In the genomic region with DNA sequence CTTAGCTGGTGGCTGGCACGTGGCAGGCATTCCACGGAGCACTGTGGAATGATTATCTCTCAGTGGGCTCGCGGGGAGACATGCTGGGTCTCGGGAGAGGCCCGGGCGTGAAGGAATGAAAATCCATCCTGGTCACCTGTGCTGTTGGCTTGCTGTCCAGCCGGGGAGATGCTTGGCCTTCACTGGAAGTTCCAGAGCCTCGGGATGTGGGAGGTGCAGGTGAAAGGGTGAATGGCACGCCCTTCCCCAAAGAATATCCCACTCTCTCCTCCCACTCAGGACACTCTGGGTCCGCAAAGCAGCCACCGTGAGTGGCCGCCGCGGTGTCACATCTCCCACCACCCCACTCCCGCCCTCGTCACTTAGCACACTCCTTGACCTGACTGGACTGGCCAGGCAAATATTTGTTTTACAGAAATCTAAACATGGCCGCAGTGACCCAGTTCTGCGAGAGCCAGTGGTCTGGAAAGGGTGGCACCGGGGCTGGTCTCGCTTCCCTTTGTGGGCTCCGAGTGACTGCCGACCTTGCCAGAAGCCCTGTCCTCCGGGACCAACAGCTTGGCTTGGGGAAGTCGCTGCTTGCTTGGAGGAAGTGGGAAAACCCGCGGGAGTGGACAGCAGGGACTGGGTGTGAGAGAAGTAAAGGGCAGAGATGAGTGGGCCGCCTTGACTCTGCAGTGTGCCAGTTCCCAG, we compare ENCODE assay signal across 1 cellular context.
A peak's percentile ranks its signal among the peaks of the same experiment; 100 is the strongest.
TF ChIP-seq lines count a peak whose summit lies in the region.

No MANE protein-coding gene starts in this region.

TF ChIP-seq in HepG2, 621 proteins besides CTCF, POLR2A, EP300 and RAD21 (continued from another document):
- TF ChIP-seq, protein P1, sequence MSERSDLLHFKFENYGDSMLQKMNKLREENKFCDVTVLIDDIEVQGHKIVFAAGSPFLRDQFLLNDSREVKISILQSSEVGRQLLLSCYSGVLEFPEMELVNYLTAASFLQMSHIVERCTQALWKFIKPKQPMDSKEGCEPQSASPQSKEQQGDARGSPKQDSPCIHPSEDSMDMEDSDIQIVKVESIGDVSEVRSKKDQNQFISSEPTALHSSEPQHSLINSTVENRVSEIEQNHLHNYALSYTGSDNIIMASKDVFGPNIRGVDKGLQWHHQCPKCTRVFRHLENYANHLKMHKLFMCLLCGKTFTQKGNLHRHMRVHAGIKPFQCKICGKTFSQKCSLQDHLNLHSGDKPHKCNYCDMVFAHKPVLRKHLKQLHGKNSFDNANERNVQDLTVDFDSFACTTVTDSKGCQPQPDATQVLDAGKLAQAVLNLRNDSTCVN (CRISPR knock-in tag; IDR thresholded peaks at IDR 0.05; ENCODE audit: borderline replicate concordance), result no peak; the same call in 1 of the 2 replicates
- TF ChIP-seq, protein P2, sequence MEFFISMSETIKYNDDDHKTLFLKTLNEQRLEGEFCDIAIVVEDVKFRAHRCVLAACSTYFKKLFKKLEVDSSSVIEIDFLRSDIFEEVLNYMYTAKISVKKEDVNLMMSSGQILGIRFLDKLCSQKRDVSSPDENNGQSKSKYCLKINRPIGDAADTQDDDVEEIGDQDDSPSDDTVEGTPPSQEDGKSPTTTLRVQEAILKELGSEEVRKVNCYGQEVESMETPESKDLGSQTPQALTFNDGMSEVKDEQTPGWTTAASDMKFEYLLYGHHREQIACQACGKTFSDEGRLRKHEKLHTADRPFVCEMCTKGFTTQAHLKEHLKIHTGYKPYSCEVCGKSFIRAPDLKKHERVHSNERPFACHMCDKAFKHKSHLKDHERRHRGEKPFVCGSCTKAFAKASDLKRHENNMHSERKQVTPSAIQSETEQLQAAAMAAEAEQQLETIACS (CRISPR knock-in tag; IDR thresholded peaks at IDR 0.05), result no peak
- TF ChIP-seq FOXK2 (IDR thresholded peaks at IDR 0.05) (no peak), ZBTB3 (CRISPR knock-in tag; IDR thresholded peaks at IDR 0.05; ENCODE audit: borderline replicate concordance, low read depth) (no peak), ZNF572 (CRISPR knock-in tag; IDR thresholded peaks at IDR 0.05) (no peak), MEIS1 (CRISPR knock-in tag; IDR thresholded peaks at IDR 0.05; ENCODE audit: borderline replicate concordance) (peak; percentile 74; the same call in 1 of the 2 replicates), SMAD1 (CRISPR knock-in tag; IDR thresholded peaks at IDR 0.05; ENCODE audit: borderline replicate concordance, low read depth) (peak; percentile 64; the same call in 1 of the 2 replicates), ZNF761 (CRISPR knock-in tag; conservative IDR thresholded peaks at IDR 0.05) (no peak; the same call in 1 of the 2 replicates), ZNF792 (CRISPR knock-in tag; IDR thresholded peaks at IDR 0.05) (peak; percentile 48; the same call in 1 of the 2 replicates), CENPX (CRISPR knock-in tag; IDR thresholded peaks at IDR 0.05) (no peak), HOXA5 (CRISPR knock-in tag; IDR thresholded peaks at IDR 0.05) (peak; percentile 77), NRL (CRISPR knock-in tag; IDR thresholded peaks at IDR 0.05; ENCODE audit: borderline replicate concordance) (no peak), HOXA7 (CRISPR knock-in tag; IDR thresholded peaks at IDR 0.05) (no peak), RORA (CRISPR knock-in tag; IDR thresholded peaks at IDR 0.05) (peak; percentile 97; the same call in 1 of the 2 replicates)
- TF ChIP-seq, protein P3, sequence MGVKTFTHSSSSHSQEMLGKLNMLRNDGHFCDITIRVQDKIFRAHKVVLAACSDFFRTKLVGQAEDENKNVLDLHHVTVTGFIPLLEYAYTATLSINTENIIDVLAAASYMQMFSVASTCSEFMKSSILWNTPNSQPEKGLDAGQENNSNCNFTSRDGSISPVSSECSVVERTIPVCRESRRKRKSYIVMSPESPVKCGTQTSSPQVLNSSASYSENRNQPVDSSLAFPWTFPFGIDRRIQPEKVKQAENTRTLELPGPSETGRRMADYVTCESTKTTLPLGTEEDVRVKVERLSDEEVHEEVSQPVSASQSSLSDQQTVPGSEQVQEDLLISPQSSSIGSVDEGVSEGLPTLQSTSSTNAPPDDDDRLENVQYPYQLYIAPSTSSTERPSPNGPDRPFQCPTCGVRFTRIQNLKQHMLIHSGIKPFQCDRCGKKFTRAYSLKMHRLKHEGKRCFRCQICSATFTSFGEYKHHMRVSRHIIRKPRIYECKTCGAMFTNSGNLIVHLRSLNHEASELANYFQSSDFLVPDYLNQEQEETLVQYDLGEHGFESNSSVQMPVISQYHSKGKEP (CRISPR knock-in tag; IDR thresholded peaks at IDR 0.05), result no peak
- TF ChIP-seq, protein P4, sequence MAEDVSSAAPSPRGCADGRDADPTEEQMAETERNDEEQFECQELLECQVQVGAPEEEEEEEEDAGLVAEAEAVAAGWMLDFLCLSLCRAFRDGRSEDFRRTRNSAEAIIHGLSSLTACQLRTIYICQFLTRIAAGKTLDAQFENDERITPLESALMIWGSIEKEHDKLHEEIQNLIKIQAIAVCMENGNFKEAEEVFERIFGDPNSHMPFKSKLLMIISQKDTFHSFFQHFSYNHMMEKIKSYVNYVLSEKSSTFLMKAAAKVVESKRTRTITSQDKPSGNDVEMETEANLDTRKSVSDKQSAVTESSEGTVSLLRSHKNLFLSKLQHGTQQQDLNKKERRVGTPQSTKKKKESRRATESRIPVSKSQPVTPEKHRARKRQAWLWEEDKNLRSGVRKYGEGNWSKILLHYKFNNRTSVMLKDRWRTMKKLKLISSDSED (CRISPR knock-in tag; IDR thresholded peaks at IDR 0.05), result no peak
